In genomic region chr16:28823291-28823718, GRCh38 we compare ENCODE assay signal across 1 cellular context.
TF ChIP-seq lines count a peak whose summit lies in the region.

No MANE protein-coding gene starts in this region.

TF ChIP-seq in A549, 52 proteins besides CTCF, POLR2A, EP300 and RAD21 (continued from another document):
- TF ChIP-seq ZC3H11A (IDR thresholded peaks at IDR 0.05), result no peak
